16 cellular contexts compared by ENCODE assay signal in genomic region chr4:37664696-37665095, GRCh38. TPM values are rescaled to one million over a fixed set of nuclear protein-coding genes. Genes with fewer than 3 reads are reported as not detected.
DNase-seq lines count a peak whose midpoint lies in the region; ATAC-seq and TF ChIP-seq lines count a peak whose summit lies in the region.
"Had no signal": no experiment of that assay in that cellular context is flagged by ENCODE, and none has a peak within 500 bp of the region (broad histone marks: within the 10 kb centered on the region; RNA-seq: fewer than 3 reads in every experiment).

No MANE protein-coding gene starts in this region.

- no peaks in the 10 kb centered on the region; the same call in 1 of the 2 replicates for H3K27me3 Mint-ChIP-seq in HFFc6 (ENCODE audit: insufficient read depth)

- H4K20me1 ChIP-seq in mammary epithelial cell (ENCODE audit: insufficient read depth, low read length): no peaks in the 10 kb centered on the region

- no peaks in the 10 kb centered on the region for H3K36me3 Mint-ChIP-seq in HFFc6 (ENCODE audit: low read depth)

- H3K4me3 ChIP-seq in mammary epithelial cell (replicated peaks in 1 of 3; ENCODE audit: insufficient read depth in 1 of 3, low read depth in 2 of 3, low read length in 3 of 3): no peak overlapping the region
- no peak overlapping the region for H3K4me3 ChIP-seq in gastrocnemius medialis
- no peak overlapping the region for H3K4me3 ChIP-seq in MG63
- H3K4me3 ChIP-seq: lung, ovary, testis had no signal

- no peak for TF ChIP-seq POLR2A in gastrocnemius medialis (IDR thresholded peaks at IDR 0.05)

- no peaks in the 10 kb centered on the region for H3K9me3 Mint-ChIP-seq in HFFc6
- H3K9me3 Mint-ChIP-seq: activated B cell treated with CpG ODN at 0.5 μM for 24 hours had no signal

- dilution Hi-C loops in mammary epithelial cell (cut with HindIII; ENCODE audit: low sequenced_read_pairs): no loop called here

- H3K4me3 Mint-ChIP-seq in HFFc6: no peak overlapping the region
- H3K4me3 Mint-ChIP-seq: activated B cell treated with CpG ODN at 0.5 μM for 24 hours, B cell had no signal

- peak overlapping the region; percentile 4 for H3K4me2 ChIP-seq in mammary epithelial cell (ENCODE audit: insufficient read depth, low read depth, low read length)

- in situ Hi-C loops in mammary epithelial cell (cut with MboI; ENCODE audit: low sequenced_read_pairs in 2 of 2): no loop called here
- in situ Hi-C loops in gastrocnemius medialis (cut with MboI; ENCODE audit: low sequenced_read_pairs in 4 of 4): loop anchor here in 1 of 4 donors (5.0 kb wide), 1 partner anchor 32 kb away; no protein-coding TSS in a partner anchor
- in situ Hi-C loops in GM13977 (cut with MboI; ENCODE audit: low pct_unique_long_range_greater_than_20kb, low sequenced_read_pairs, unreplicated experiment): no loop called here

- no TSS peak for BruUV-seq in mammary epithelial cell (replicated peaks; lab: Mats Ljungman, UMichigan)

- peak overlapping the region; percentile 23; the same call in 1 of the 2 replicates for H3K27ac Mint-ChIP-seq in HFFc6
- H3K27ac Mint-ChIP-seq: activated B cell treated with CpG ODN at 0.5 μM for 24 hours had no signal

- H3K9me3 ChIP-seq in mammary epithelial cell (replicated peaks; ENCODE audit: insufficient read depth, low read length): no peaks in the 10 kb centered on the region
- H3K9me3 ChIP-seq in gastrocnemius medialis: no peaks in the 10 kb centered on the region
- no peaks in the 10 kb centered on the region for H3K9me3 ChIP-seq in MG63
- H3K9me3 ChIP-seq: ovary, testis had no signal

- peaks cover 40% of the 10 kb centered on the region for H3K79me2 ChIP-seq in mammary epithelial cell (ENCODE audit: insufficient read depth, low read length)

- DNase-seq in HFFc6 (no peak), mammary epithelial cell (no peak), left lobe of liver (ENCODE audit: low spot score) (no peak), gastrocnemius medialis (no peak), NCI-H2029 treated with DMSO at 0.1 percent for 48 hours (lab: John Stamatoyannopoulos, UW) (no peak), MG63 (no peak), GM13977 (ENCODE audit: low spot score) (no peak)
- DNase-seq: activated B cell treated with CpG ODN at 0.5 μM for 24 hours; activated naive CD4-positive, alpha-beta T cell treated with anti-CD3 and anti-CD28 coated beads, Interleukin-2, amount 50 U/mL, for 16 hours; NCI-H1048; NCI-H226; ovary; testis had no signal

- intact Hi-C loops in mammary epithelial cell (cut with micrococcal nuclease): loop anchor here (5.0 kb wide), 1 partner anchor 62 kb away; no protein-coding TSS in a partner anchor
- intact Hi-C loops in gastrocnemius medialis (cut with DNase I; ENCODE audit: low total_unique reads): no loop called here

- H3K4me1 ChIP-seq in mammary epithelial cell (ENCODE audit: insufficient read depth, low read length) (peaks cover 42% of the 10 kb centered on the region), gastrocnemius medialis (peaks cover 75 to 78% of the 10 kb centered on the region in 2 donors)

- ATAC-seq in left lobe of liver (peak; percentile 73), gastrocnemius medialis (no peak), HG02571 (IDR thresholded peaks at IDR 0.05; ENCODE audit: unreplicated experiment) (no peak)

- H3K27me3 ChIP-seq in mammary epithelial cell (ENCODE audit: insufficient read depth, low read length) (no peaks in the 10 kb centered on the region), gastrocnemius medialis (no peaks in the 10 kb centered on the region), MG63 (no peaks in the 10 kb centered on the region)
- H3K27me3 ChIP-seq: ovary, testis had no signal

- no peak overlapping the region for H3K9ac ChIP-seq in mammary epithelial cell (ENCODE audit: insufficient read depth, low read length)

- 19% methylated on average over 5 of the region's 5 CpGs for WGBS in mammary epithelial cell (ENCODE audit: low coverage, missing lambda C conversion rate)

- H3K27ac ChIP-seq in mammary epithelial cell (ENCODE audit: insufficient read depth, low read depth, low read length): no peak overlapping the region
- peak overlapping the region; percentile 72 to 83 (median 80) for H3K27ac ChIP-seq in gastrocnemius medialis

- CTCF ChIA-PET in mammary epithelial cell (lab: Charles Lee; ENCODE audit: low non-redundant PET): no interaction called here

- H3K4me1 Mint-ChIP-seq in HFFc6 (ENCODE audit: low read depth): peaks cover 65% of the 10 kb centered on the region

- no peaks in the 10 kb centered on the region for H3K36me3 ChIP-seq in mammary epithelial cell (ENCODE audit: insufficient read depth, low read length)
- no peaks in the 10 kb centered on the region for H3K36me3 ChIP-seq in gastrocnemius medialis
- H3K36me3 ChIP-seq in MG63: no peaks in the 10 kb centered on the region
- H3K36me3 ChIP-seq: ovary had no signal

- no peak for TF ChIP-seq CTCF in HFFc6 (IDR thresholded peaks at IDR 0.05)
- no peak for TF ChIP-seq CTCF in mammary epithelial cell (conservative IDR thresholded peaks at IDR 0.05 in 1 of 2, IDR thresholded peaks at IDR 0.05 in 1 of 2; ENCODE audit: extremely low read depth in 1 of 2, insufficient read depth in 1 of 2, low read depth in 1 of 2, low read length in 2 of 2)
- no peak for TF ChIP-seq CTCF in gastrocnemius medialis (IDR thresholded peaks at IDR 0.05 in 4 of 5, conservative IDR thresholded peaks at IDR 0.05 in 1 of 5)
- no peak for TF ChIP-seq CTCF in GM13977 (IDR thresholded peaks at IDR 0.05; ENCODE audit: extremely low read depth, insufficient read depth, missing control alignments)

- H2AFZ ChIP-seq in mammary epithelial cell (ENCODE audit: low read depth, low read length): peak overlapping the region; percentile 44

RNA-seq across cellular contexts. Expression of gene RELL1, which starts 21.5 kb away (rescaled TPM):
- total RNA-seq in HFFc6 (2021; fragmentation: NEBNext Ultra II Directional; extraction: Animal tissue kit (Norgen Biotek cat#: 25700)): 10 to 100 TPM; 20.4 to 31.3 (median 28.9) TPM
- total RNA-seq in mammary epithelial cell: 10 to 100 TPM; 35.7 to 93.2 TPM
- polyA plus RNA-seq in mammary epithelial cell: 12.8 TPM
- polyA minus RNA-seq in mammary epithelial cell: 29.2 TPM
- total RNA-seq in left lobe of liver: 3.9 TPM
- total RNA-seq in gastrocnemius medialis: 10 to 100 TPM; 13.7 to 36.3 (median 27.8) TPM
- total RNA-seq in MG63 (2014; rRNA removed; shearing (Covaris generic); ENCODE audit: low replicate concordance): 14.4 and 28.9 TPM in 2 replicates
